ENCODE assay signal across 9 cellular contexts in the genomic region with DNA sequence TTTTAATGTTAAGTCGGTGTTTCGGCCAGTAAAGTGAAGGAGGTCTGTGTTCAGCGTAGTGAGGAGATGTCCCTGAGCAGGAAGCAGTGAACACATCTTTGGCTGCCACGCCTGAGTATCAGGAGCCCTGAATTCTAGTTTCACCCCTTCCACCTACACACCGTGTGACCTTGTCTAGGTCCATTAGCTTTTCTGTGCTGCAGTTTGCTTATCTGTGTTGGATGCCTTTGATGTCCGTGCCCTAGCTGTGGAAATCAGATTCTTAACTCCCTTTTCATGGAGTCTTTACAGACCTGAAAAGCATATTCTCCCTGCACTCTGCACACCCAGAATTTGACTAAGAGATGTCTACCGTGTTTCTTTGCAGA. TPM values are rescaled to one million over a fixed set of nuclear protein-coding genes. Genes with fewer than 3 reads are reported as not detected.
A peak's percentile ranks its signal among the peaks of the same experiment; 100 is the strongest.
DNase-seq lines count a peak whose midpoint lies in the region; ATAC-seq and TF ChIP-seq lines count a peak whose summit lies in the region.
"Had no signal": no experiment of that assay in that cellular context is flagged by ENCODE, and none has a peak within 500 bp of the region (broad histone marks: within the 10 kb centered on the region; RNA-seq: fewer than 3 reads in every experiment).

No MANE protein-coding gene starts in this region.

- H3K4me3 ChIP-seq in GM12875 (ENCODE audit: low read depth, low read length) (peak overlapping the region; percentile 80), HCT116 (replicated peaks in 1 of 2; ENCODE audit: low read depth in 1 of 2, low read length in 2 of 2) (peak overlapping the region; percentile 85), endodermal cell (ENCODE audit: low read length) (peak overlapping the region; percentile 95)

- TF ChIP-seq CTCF in GM12875 (IDR thresholded peaks at IDR 0.05; ENCODE audit: borderline replicate concordance, insufficient read depth, low read depth, low read length) (no peak), HCT116 (IDR thresholded peaks at IDR 0.05 in 2 of 3, conservative IDR thresholded peaks at IDR 0.05 in 1 of 3; ENCODE audit: borderline replicate concordance in 1 of 3, insufficient read depth in 1 of 3, low read depth in 2 of 3, low read length in 2 of 3) (no peak), endodermal cell (conservative IDR thresholded peaks at IDR 0.05) (no peak)

- DNase-seq in HCT116 (ENCODE audit: low read depth, low spot score): no peak
- DNase-seq in RPMI8226: peak; percentile 8
- no peak for DNase-seq in endodermal cell
- peak in 1 of 10 donors; percentile 8 for DNase-seq in naive thymus-derived CD8-positive, alpha-beta T cell
- DNase-seq in activated CD4-positive, CD25-positive, alpha-beta regulatory T cell (lab: John Stamatoyannopoulos, UW): no peak
- DNase-seq in NCI-H345 (lab: John Stamatoyannopoulos, UW): no peak
- no peak for DNase-seq in anterior cingulate cortex (lab: John Stamatoyannopoulos, UW)

- H3K9me2 ChIP-seq in HCT116 (ENCODE audit: insufficient read depth): no peaks in the 10 kb centered on the region

- no peak overlapping the region for H2AFZ ChIP-seq in HCT116 (ENCODE audit: low read depth, low read length, poor library complexity, severe bottlenecking)

- peak; percentile 8 for ATAC-seq in HCT116
- peak; percentile 16 to 22 for ATAC-seq in naive thymus-derived CD8-positive, alpha-beta T cell

- H3K9ac ChIP-seq in HCT116 (ENCODE audit: low read length) (peak overlapping the region; percentile 82), endodermal cell (ENCODE audit: extremely low read depth, low read length, poor library complexity, severe bottlenecking) (peak overlapping the region; percentile 97)

- H3K36me3 Mint-ChIP-seq in endodermal cell (ENCODE audit: low read depth): peaks cover 16% of the 10 kb centered on the region
- peaks cover 0 to 28% (median 2%) of the 10 kb centered on the region in 3 donors for H3K36me3 Mint-ChIP-seq in naive thymus-derived CD8-positive, alpha-beta T cell

- CTCF ChIA-PET in HCT116 (lab: Charles Lee): interaction anchor here (1.0 kb wide), 1 partner anchor 10 kb away, joined by 3 read pairs; no protein-coding TSS in a partner anchor

- no peaks in the 10 kb centered on the region for H3K27me3 ChIP-seq in HCT116 (ENCODE audit: insufficient read depth, low read length)
- no peaks in the 10 kb centered on the region for H3K27me3 ChIP-seq in endodermal cell (ENCODE audit: control insufficient read depth, insufficient read depth, low read length, poor library complexity, severe bottlenecking)

- TSS peak; percentile 63 for BruUV-seq in HCT116 (replicated peaks; lab: Mats Ljungman, UMichigan)

- POLR2A ChIA-PET in HCT116 (lab: Charles Lee): no interaction called here
- POLR2A ChIA-PET in naive thymus-derived CD8-positive, alpha-beta T cell (lab: Charles Lee): interaction anchor here (0.9 to 1.6 kb wide), 3 partner anchors 10 to 35 kb away, joined by 3 to 5 read pairs (median 4); no protein-coding TSS in a partner anchor

- H3K27ac ChIP-seq in HCT116 (ENCODE audit: low read depth, low read length): peak overlapping the region; percentile 47
- H3K27ac ChIP-seq in endodermal cell (ENCODE audit: low read depth, low read length): peak overlapping the region; percentile 75

- peaks cover 51% of the 10 kb centered on the region for H3K79me2 ChIP-seq in HCT116 (ENCODE audit: insufficient read depth, low read length)

- H3K4me1 ChIP-seq in HCT116 (ENCODE audit: control insufficient read depth in 1 of 2, insufficient read depth in 2 of 2, low read length in 2 of 2) (peaks cover 4 to 21% of the 10 kb centered on the region in 2 experiments; a peak in 3 of 4 replicates), endodermal cell (ENCODE audit: control insufficient read depth, insufficient read depth, low read length) (no peaks in the 10 kb centered on the region)

- peak overlapping the region; percentile 97 for H3K27ac Mint-ChIP-seq in endodermal cell
- H3K27ac Mint-ChIP-seq in naive thymus-derived CD8-positive, alpha-beta T cell: peak overlapping the region; percentile 96 to 100 (median 98)

- RAD21 ChIA-PET in HCT116 (lab: Charles Lee; ENCODE audit: low non-redundant PET in 1 of 2, low total read pairs in 2 of 2, uncharacterized antibody in 2 of 2, unreplicated experiment in 2 of 2): no interaction called here

- no peaks in the 10 kb centered on the region for H3K36me3 ChIP-seq in HCT116 (ENCODE audit: control insufficient read depth in 1 of 2, insufficient read depth in 2 of 2, low read length in 2 of 2)
- peaks cover 16% of the 10 kb centered on the region for H3K36me3 ChIP-seq in endodermal cell (ENCODE audit: control insufficient read depth, insufficient read depth, low read length)

- no peak for TF ChIP-seq RAD21 in HCT116 (IDR thresholded peaks at IDR 0.05; ENCODE audit: low read depth)

- 19 to 49% methylated on average over 2 to 7 of the region's 7 CpGs for WGBS in endodermal cell (ENCODE audit: insufficient coverage in 1 of 2, insufficient read length in 1 of 2), 2 experiments

- intact Hi-C loops in HCT116 (cut with micrococcal nuclease): loop anchor here (5.0 kb wide), 1 partner anchor 348 kb away; no protein-coding TSS in a partner anchor

- H3K4me3 Mint-ChIP-seq in endodermal cell: peak overlapping the region; percentile 92
- peak overlapping the region; percentile 83 to 95 (median 90) for H3K4me3 Mint-ChIP-seq in naive thymus-derived CD8-positive, alpha-beta T cell

- H3K4me1 Mint-ChIP-seq in endodermal cell: peaks cover 28% of the 10 kb centered on the region
- H3K4me1 Mint-ChIP-seq in naive thymus-derived CD8-positive, alpha-beta T cell: peaks cover 36 to 76% (median 67%) of the 10 kb centered on the region in 4 donors

- no peaks in the 10 kb centered on the region for H3K9me3 ChIP-seq in HCT116 (ENCODE audit: control insufficient read depth in 1 of 2, insufficient read depth in 1 of 2, low read depth in 1 of 2, low read length in 2 of 2)
- H3K9me3 ChIP-seq in endodermal cell (ENCODE audit: control insufficient read depth, low read length): no peaks in the 10 kb centered on the region

- no peaks in the 10 kb centered on the region for H3K27me3 Mint-ChIP-seq in endodermal cell (ENCODE audit: insufficient read depth)
- no peaks in the 10 kb centered on the region for H3K27me3 Mint-ChIP-seq in naive thymus-derived CD8-positive, alpha-beta T cell

- TF ChIP-seq POLR2A in HCT116 (IDR thresholded peaks at IDR 0.05; ENCODE audit: borderline replicate concordance, extremely low read depth, insufficient read depth, insufficient read length): no peak

- peak overlapping the region; percentile 82 for H3K4me2 ChIP-seq in HCT116 (ENCODE audit: low read length)

- no peaks in the 10 kb centered on the region for H4K20me1 ChIP-seq in HCT116 (ENCODE audit: insufficient read depth)

- no peaks in the 10 kb centered on the region for H3K9me3 Mint-ChIP-seq in endodermal cell
- H3K9me3 Mint-ChIP-seq in naive thymus-derived CD8-positive, alpha-beta T cell: no peaks in the 10 kb centered on the region

TF ChIP-seq in HCT116, 20 proteins besides CTCF, POLR2A, EP300 and RAD21:
- TF ChIP-seq POLR2AphosphoS5 (IDR thresholded peaks at IDR 0.05; ENCODE audit: low read depth, low read length): no peak
- TF ChIP-seq, protein P1, sequence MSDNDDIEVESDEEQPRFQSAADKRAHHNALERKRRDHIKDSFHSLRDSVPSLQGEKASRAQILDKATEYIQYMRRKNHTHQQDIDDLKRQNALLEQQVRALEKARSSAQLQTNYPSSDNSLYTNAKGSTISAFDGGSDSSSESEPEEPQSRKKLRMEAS (IDR thresholded peaks at IDR 0.05): no peak
- TF ChIP-seq EZH2 (IDR thresholded peaks at IDR 0.05): no peak
- TF ChIP-seq SP1 (IDR thresholded peaks at IDR 0.05; ENCODE audit: low read depth): no peak
- no peak for TF ChIP-seq SRF (IDR thresholded peaks at IDR 0.05; ENCODE audit: low read depth)
- TF ChIP-seq TCF7L2 (IDR thresholded peaks at IDR 0.05; ENCODE audit: borderline replicate concordance, extremely low read depth, insufficient read depth, insufficient read length): no peak
- TF ChIP-seq SIN3A (IDR thresholded peaks at IDR 0.05; ENCODE audit: low read depth): no peak
- TF ChIP-seq YY1 (IDR thresholded peaks at IDR 0.05; ENCODE audit: extremely low read depth, insufficient replicate concordance, low read depth, low read length): no peak

RNA-seq across cellular contexts. Expression of a gene that starts 0.6 kb away (rescaled TPM):
- total RNA-seq in HCT116 (2021; ENCODE audit: unreplicated experiment) (36.3 TPM), endodermal cell (10 to 100 TPM; 45.4 to 49.7 TPM)
- polyA plus RNA-seq in HCT116 (2012): 15.6 TPM in 2 replicates
- 31.7 TPM for polyA plus RNA-seq in endodermal cell (2013, experiment 1 of 2)
- polyA plus RNA-seq in endodermal cell (2013, experiment 2 of 2): 30.6 TPM
- total RNA-seq in naive thymus-derived CD8-positive, alpha-beta T cell: 10 to 100 TPM; 96.7 to 97.0 TPM
- 10 to 100 TPM; 15.5 to 17.6 (median 16.0) TPM for polyA plus RNA-seq in naive thymus-derived CD8-positive, alpha-beta T cell

RNA-seq across cellular contexts. Expression of a gene that starts 49.0 kb away (rescaled TPM):
- not detected for total RNA-seq in HCT116 (2021; ENCODE audit: unreplicated experiment)
- not detected in 2 replicates for polyA plus RNA-seq in HCT116 (2012)
- total RNA-seq in endodermal cell: not detected
- polyA plus RNA-seq in endodermal cell (2013, experiment 1 of 2): not detected
- polyA plus RNA-seq in endodermal cell (2013, experiment 2 of 2): not detected
- total RNA-seq in naive thymus-derived CD8-positive, alpha-beta T cell: not detected
- polyA plus RNA-seq in naive thymus-derived CD8-positive, alpha-beta T cell: not detected
- total RNA-seq: activated CD8-positive, alpha-beta memory T cell treated with anti-CD3 and anti-CD28 coated beads for 36 hours had no signal
